ENCODE assay signal across 8 cellular contexts in the genomic region with DNA sequence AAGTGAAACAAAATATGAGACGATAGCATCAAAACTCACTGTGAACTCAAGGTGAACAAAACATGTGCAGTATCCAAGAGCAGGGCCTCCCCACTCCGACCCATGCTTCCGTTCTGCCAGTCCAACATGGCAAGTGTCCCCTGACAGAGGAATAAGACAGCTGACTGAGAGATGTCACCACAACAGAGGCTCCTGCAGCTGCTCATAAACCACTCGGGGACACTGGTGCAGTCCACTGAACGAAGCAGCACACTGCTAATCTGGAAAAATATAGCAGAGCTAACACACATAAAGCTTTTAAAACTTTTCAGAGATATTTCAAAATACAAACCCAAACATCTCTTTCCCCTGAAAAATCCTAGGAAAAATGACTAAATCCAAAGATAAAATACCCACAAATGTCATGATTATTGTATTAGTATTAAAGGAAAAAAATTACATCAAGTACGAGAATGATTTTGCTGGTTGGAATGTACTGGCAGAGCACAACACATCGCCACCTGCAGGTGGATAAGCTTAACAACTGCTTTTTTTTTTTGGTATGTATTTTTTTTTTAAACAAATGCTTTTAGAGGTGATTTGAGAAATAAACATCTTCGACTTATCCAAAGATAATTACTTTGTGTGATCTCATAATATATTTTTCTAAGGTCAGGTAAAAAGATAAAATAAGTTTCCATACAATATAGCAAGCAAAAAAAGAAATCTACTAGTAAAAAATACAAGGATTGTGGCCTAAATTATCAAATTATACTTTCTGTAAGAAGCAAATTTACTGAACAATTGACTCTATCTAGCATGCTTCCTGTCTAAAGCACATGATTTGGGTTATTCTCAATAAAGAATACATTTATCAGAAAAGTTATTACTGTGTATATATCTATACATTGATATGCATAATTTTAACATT. TPM values are rescaled to one million over a fixed set of nuclear protein-coding genes. Genes with fewer than 3 reads are reported as not detected.
DNase-seq lines count a peak whose midpoint lies in the region; ATAC-seq, FAIRE-seq and TF ChIP-seq lines count a peak whose summit lies in the region.

No MANE protein-coding gene starts in this region.

- no peaks in the 10 kb centered on the region for H3K9me3 Mint-ChIP-seq in activated naive CD4-positive, alpha-beta T cell treated with anti-CD3 and anti-CD28 coated beads for 36 hours

- H3F3A ChIP-seq in Loucy (ENCODE audit: low read depth) (no peaks in the 10 kb centered on the region), SU-DHL-6 (ENCODE audit: insufficient read depth) (peaks cover 16% of the 10 kb centered on the region; the same call in 1 of the 2 replicates)

- TF ChIP-seq CTCF in Loucy (conservative IDR thresholded peaks at IDR 0.05; ENCODE audit: low read length) (peak; percentile 88), SU-DHL-6 (IDR thresholded peaks at IDR 0.05; ENCODE audit: insufficient read depth, low read length, poor library complexity, severe bottlenecking) (peak; percentile 79), fibroblast of the aortic adventitia (IDR thresholded peaks at IDR 0.05; ENCODE audit: insufficient read depth, low read length) (peak; percentile 79), pancreas (IDR thresholded peaks at IDR 0.05) (peak; percentile 31 to 61 (median 56))

- H3K4me3 ChIP-seq in Loucy (ENCODE audit: low read length, poor library complexity, severe bottlenecking) (no peak overlapping the region), SU-DHL-6 (ENCODE audit: insufficient read depth, low read length, poor library complexity, severe bottlenecking) (no peak overlapping the region), fibroblast of the aortic adventitia (ENCODE audit: low read depth, low read length) (no peak overlapping the region), pancreas (no peak overlapping the region)

- no peaks in the 10 kb centered on the region for H3K79me2 ChIP-seq in Loucy (ENCODE audit: insufficient read depth, low read length)
- no peaks in the 10 kb centered on the region for H3K79me2 ChIP-seq in SU-DHL-6 (ENCODE audit: insufficient read depth, low read length)

- H3K9me2 ChIP-seq in Loucy (replicated peaks; ENCODE audit: low read depth, low read length) (no peaks in the 10 kb centered on the region), SU-DHL-6 (replicated peaks; ENCODE audit: insufficient read depth, low read length) (no peaks in the 10 kb centered on the region)

- H3K4me1 ChIP-seq in Loucy (ENCODE audit: insufficient read depth, low read length, poor library complexity, severe bottlenecking), result no peaks in the 10 kb centered on the region
- no peaks in the 10 kb centered on the region for H3K4me1 ChIP-seq in pancreas

- intact Hi-C loops in activated naive CD4-positive, alpha-beta T cell treated with anti-CD3 and anti-CD28 coated beads for 36 hours (cut with micrococcal nuclease), result loop anchor here (2.0 kb wide), 1 partner anchor 18 kb away; no protein-coding TSS in a partner anchor
- intact Hi-C loops in pancreas (cut with DNase I), result no loop called here

- H3K27ac Mint-ChIP-seq in activated naive CD4-positive, alpha-beta T cell treated with anti-CD3 and anti-CD28 coated beads for 36 hours, result no peak overlapping the region

- H2AFZ ChIP-seq in Loucy (ENCODE audit: low read length) (no peak overlapping the region), SU-DHL-6 (ENCODE audit: low read depth, low read length, severe bottlenecking) (no peak overlapping the region)

- CTCF ChIA-PET in activated naive CD4-positive, alpha-beta T cell treated with anti-CD3 and anti-CD28 coated beads for 36 hours (lab: Charles Lee), result interaction anchor here (0.5 to 4.2 kb wide), 33 partner anchors 8 to 1885 kb away, joined by 3 to 36 read pairs (median 4); a partner anchor contains a TSS

- peak in 3 of 4 donors; percentile 69 to 77 (median 72) for ATAC-seq in pancreas
- ATAC-seq in HG03095 (IDR thresholded peaks at IDR 0.05; ENCODE audit: unreplicated experiment), result no peak

- H3K4me3 Mint-ChIP-seq in activated naive CD4-positive, alpha-beta T cell treated with anti-CD3 and anti-CD28 coated beads for 36 hours, result no peak overlapping the region

- no peaks in the 10 kb centered on the region for H4K20me1 ChIP-seq in Loucy (ENCODE audit: insufficient read depth, low read length, poor library complexity, severe bottlenecking)
- H4K20me1 ChIP-seq in SU-DHL-6 (ENCODE audit: low read depth, low read length), result no peaks in the 10 kb centered on the region

- H3K4me2 ChIP-seq in Loucy (ENCODE audit: low read depth, low read length, poor library complexity, severe bottlenecking) (no peak overlapping the region), SU-DHL-6 (ENCODE audit: low read depth, low read length, poor library complexity, severe bottlenecking) (no peak overlapping the region)

- H3K4me1 Mint-ChIP-seq in activated naive CD4-positive, alpha-beta T cell treated with anti-CD3 and anti-CD28 coated beads for 36 hours (ENCODE audit: low read depth), result peaks cover 7% of the 10 kb centered on the region

- H3K27me3 ChIP-seq in Loucy (ENCODE audit: insufficient read depth, low read length, poor library complexity, severe bottlenecking) (no peaks in the 10 kb centered on the region), SU-DHL-6 (ENCODE audit: low read length) (no peaks in the 10 kb centered on the region), pancreas (no peaks in the 10 kb centered on the region)

- no peak overlapping the region for H3K27ac ChIP-seq in SU-DHL-6 (ENCODE audit: low read depth, low read length)
- no peak overlapping the region for H3K27ac ChIP-seq in pancreas

- peak; percentile 38 for DNase-seq in activated naive CD4-positive, alpha-beta T cell treated with anti-CD3 and anti-CD28 coated beads for 36 hours
- no peak for DNase-seq in activated naive CD4-positive, alpha-beta T cell treated with Interleukin-2 at 50 U/mL for 16 hours
- DNase-seq in fibroblast of the aortic adventitia (ENCODE audit: low read depth) (peak; percentile 88), pancreas (peak in 1 of 6 donors; percentile 22), epidermal melanocyte (ENCODE audit: insufficient read length, low spot score) (no peak)

- peaks cover 60% of the 10 kb centered on the region for H3K36me3 ChIP-seq in Loucy (ENCODE audit: insufficient read depth, low read length)
- peaks cover 48% of the 10 kb centered on the region for H3K36me3 ChIP-seq in SU-DHL-6 (ENCODE audit: low read length)
- H3K36me3 ChIP-seq in pancreas, result peaks cover 0 to 40% (median 12%) of the 10 kb centered on the region in 3 donors

- H3K9ac ChIP-seq in Loucy (ENCODE audit: low read depth, low read length, poor library complexity, severe bottlenecking) (no peak overlapping the region), SU-DHL-6 (ENCODE audit: low read length) (no peak overlapping the region)

- H3K9me3 ChIP-seq in Loucy (ENCODE audit: insufficient read depth, low read depth, low read length) (no peaks in the 10 kb centered on the region), SU-DHL-6 (ENCODE audit: insufficient read depth, low read length) (no peaks in the 10 kb centered on the region), pancreas (no peaks in the 10 kb centered on the region)

- peak; percentile 96 for FAIRE-seq in pancreas (lab: Jason Lieb, UNC)

- no peaks in the 10 kb centered on the region for H3K27me3 Mint-ChIP-seq in activated naive CD4-positive, alpha-beta T cell treated with anti-CD3 and anti-CD28 coated beads for 36 hours (ENCODE audit: low read depth)

- H3K36me3 Mint-ChIP-seq in activated naive CD4-positive, alpha-beta T cell treated with anti-CD3 and anti-CD28 coated beads for 36 hours (ENCODE audit: low read depth), result peaks cover 41% of the 10 kb centered on the region

- WGBS in pancreas, 2 donors, result 43 to 48% methylated on average over 8 of the region's 8 CpGs

RNA-seq across cellular contexts. Expression of a gene that starts 18.6 kb away (rescaled TPM):
- total RNA-seq in activated naive CD4-positive, alpha-beta T cell treated with anti-CD3 and anti-CD28 coated beads for 36 hours, result 10 to 100 TPM; 28.6 to 31.5 TPM
- total RNA-seq in fibroblast of the aortic adventitia (ENCODE audit: low replicate concordance) (34.6 and 54.9 TPM in 2 replicates), pancreas (10 to 100 TPM; 15.9 to 25.1 (median 19.1) TPM)
- 10 to 100 TPM in 1 of 2 donors, 1 to 10 TPM in 1; 9.4 to 13.3 TPM for polyA plus RNA-seq in pancreas

RNA-seq across cellular contexts. Expression of a gene that starts 59.8 kb away (rescaled TPM):
- under 1 TPM; 0.64 to 0.72 TPM for total RNA-seq in activated naive CD4-positive, alpha-beta T cell treated with anti-CD3 and anti-CD28 coated beads for 36 hours
- total RNA-seq in fibroblast of the aortic adventitia (ENCODE audit: low replicate concordance) (5.4 and 20.0 TPM in 2 replicates), pancreas (1 to 10 TPM; 1.6 to 5.3 (median 3.6) TPM)
- polyA plus RNA-seq in pancreas, result 1 to 10 TPM; 2.7 to 3.2 TPM

Comparison
In these comparisons a context has a peak if more than half of its experiments do, and no peak if none do; other contexts are left out.
1. DNase-seq: peak in activated naive CD4-positive, alpha-beta T cell treated with anti-CD3 and anti-CD28 coated beads for 36 hours (single experiment) and fibroblast of the aortic adventitia (single experiment); none in activated naive CD4-positive, alpha-beta T cell treated with Interleukin-2 at 50 U/mL for 16 hours (single experiment) and epidermal melanocyte (single experiment).
2. Peak in every context shown above with its lines, with median percentiles within 50 percentile points of each other: CTCF ChIP-seq.